In genomic region chr9:81592890-81593271, GRCh38 we compare ENCODE assay signal across 1 cellular context.
TF ChIP-seq lines count a peak whose summit lies in the region.

No MANE protein-coding gene starts in this region.

TF ChIP-seq in WTC11, 78 proteins besides CTCF, POLR2A, EP300 and RAD21:
- TF ChIP-seq, protein P1, sequence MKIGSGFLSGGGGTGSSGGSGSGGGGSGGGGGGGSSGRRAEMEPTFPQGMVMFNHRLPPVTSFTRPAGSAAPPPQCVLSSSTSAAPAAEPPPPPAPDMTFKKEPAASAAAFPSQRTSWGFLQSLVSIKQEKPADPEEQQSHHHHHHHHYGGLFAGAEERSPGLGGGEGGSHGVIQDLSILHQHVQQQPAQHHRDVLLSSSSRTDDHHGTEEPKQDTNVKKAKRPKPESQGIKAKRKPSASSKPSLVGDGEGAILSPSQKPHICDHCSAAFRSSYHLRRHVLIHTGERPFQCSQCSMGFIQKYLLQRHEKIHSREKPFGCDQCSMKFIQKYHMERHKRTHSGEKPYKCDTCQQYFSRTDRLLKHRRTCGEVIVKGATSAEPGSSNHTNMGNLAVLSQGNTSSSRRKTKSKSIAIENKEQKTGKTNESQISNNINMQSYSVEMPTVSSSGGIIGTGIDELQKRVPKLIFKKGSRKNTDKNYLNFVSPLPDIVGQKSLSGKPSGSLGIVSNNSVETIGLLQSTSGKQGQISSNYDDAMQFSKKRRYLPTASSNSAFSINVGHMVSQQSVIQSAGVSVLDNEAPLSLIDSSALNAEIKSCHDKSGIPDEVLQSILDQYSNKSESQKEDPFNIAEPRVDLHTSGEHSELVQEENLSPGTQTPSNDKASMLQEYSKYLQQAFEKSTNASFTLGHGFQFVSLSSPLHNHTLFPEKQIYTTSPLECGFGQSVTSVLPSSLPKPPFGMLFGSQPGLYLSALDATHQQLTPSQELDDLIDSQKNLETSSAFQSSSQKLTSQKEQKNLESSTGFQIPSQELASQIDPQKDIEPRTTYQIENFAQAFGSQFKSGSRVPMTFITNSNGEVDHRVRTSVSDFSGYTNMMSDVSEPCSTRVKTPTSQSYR (CRISPR knock-in tag; IDR thresholded peaks at IDR 0.05) = no peak
- no peak for TF ChIP-seq OVOL2 (CRISPR knock-in tag; IDR thresholded peaks at IDR 0.05; ENCODE audit: borderline replicate concordance)
- TF ChIP-seq, protein P2, sequence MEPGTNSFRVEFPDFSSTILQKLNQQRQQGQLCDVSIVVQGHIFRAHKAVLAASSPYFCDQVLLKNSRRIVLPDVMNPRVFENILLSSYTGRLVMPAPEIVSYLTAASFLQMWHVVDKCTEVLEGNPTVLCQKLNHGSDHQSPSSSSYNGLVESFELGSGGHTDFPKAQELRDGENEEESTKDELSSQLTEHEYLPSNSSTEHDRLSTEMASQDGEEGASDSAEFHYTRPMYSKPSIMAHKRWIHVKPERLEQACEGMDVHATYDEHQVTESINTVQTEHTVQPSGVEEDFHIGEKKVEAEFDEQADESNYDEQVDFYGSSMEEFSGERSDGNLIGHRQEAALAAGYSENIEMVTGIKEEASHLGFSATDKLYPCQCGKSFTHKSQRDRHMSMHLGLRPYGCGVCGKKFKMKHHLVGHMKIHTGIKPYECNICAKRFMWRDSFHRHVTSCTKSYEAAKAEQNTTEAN (CRISPR knock-in tag; IDR thresholded peaks at IDR 0.05) = no peak
- TF ChIP-seq ZNF532 (CRISPR knock-in tag; IDR thresholded peaks at IDR 0.05; ENCODE audit: borderline replicate concordance) = no peak
- TF ChIP-seq, protein P3, sequence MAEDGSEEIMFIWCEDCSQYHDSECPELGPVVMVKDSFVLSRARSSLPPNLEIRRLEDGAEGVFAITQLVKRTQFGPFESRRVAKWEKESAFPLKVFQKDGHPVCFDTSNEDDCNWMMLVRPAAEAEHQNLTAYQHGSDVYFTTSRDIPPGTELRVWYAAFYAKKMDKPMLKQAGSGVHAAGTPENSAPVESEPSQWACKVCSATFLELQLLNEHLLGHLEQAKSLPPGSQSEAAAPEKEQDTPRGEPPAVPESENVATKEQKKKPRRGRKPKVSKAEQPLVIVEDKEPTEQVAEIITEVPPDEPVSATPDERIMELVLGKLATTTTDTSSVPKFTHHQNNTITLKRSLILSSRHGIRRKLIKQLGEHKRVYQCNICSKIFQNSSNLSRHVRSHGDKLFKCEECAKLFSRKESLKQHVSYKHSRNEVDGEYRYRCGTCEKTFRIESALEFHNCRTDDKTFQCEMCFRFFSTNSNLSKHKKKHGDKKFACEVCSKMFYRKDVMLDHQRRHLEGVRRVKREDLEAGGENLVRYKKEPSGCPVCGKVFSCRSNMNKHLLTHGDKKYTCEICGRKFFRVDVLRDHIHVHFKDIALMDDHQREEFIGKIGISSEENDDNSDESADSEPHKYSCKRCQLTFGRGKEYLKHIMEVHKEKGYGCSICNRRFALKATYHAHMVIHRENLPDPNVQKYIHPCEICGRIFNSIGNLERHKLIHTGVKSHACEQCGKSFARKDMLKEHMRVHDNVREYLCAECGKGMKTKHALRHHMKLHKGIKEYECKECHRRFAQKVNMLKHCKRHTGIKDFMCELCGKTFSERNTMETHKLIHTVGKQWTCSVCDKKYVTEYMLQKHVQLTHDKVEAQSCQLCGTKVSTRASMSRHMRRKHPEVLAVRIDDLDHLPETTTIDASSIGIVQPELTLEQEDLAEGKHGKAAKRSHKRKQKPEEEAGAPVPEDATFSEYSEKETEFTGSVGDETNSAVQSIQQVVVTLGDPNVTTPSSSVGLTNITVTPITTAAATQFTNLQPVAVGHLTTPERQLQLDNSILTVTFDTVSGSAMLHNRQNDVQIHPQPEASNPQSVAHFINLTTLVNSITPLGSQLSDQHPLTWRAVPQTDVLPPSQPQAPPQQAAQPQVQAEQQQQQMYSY (CRISPR knock-in tag; IDR thresholded peaks at IDR 0.05) = no peak
- no peak for TF ChIP-seq CDX4 (CRISPR knock-in tag; IDR thresholded peaks at IDR 0.05; ENCODE audit: borderline replicate concordance)
- no peak for TF ChIP-seq ETV6 (CRISPR knock-in tag; IDR thresholded peaks at IDR 0.05)
- TF ChIP-seq NFATC4 (CRISPR knock-in tag; IDR thresholded peaks at IDR 0.05) = no peak
- TF ChIP-seq TEAD4 (CRISPR knock-in tag; IDR thresholded peaks at IDR 0.05) = no peak
- no peak for TF ChIP-seq GTF2I (CRISPR knock-in tag; conservative IDR thresholded peaks at IDR 0.05)
- TF ChIP-seq ZNF423 (CRISPR knock-in tag; IDR thresholded peaks at IDR 0.05) = no peak
- TF ChIP-seq ZBTB21 (CRISPR knock-in tag; IDR thresholded peaks at IDR 0.05; ENCODE audit: borderline replicate concordance) = no peak
- no peak for TF ChIP-seq IRF2 (CRISPR knock-in tag; IDR thresholded peaks at IDR 0.05; ENCODE audit: borderline replicate concordance, low read depth)
- TF ChIP-seq RORB (CRISPR knock-in tag; IDR thresholded peaks at IDR 0.05) = no peak
- TF ChIP-seq, protein P4, sequence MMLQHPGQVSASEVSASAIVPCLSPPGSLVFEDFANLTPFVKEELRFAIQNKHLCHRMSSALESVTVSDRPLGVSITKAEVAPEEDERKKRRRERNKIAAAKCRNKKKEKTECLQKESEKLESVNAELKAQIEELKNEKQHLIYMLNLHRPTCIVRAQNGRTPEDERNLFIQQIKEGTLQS (CRISPR knock-in tag; conservative IDR thresholded peaks at IDR 0.05) = no peak
- TF ChIP-seq IRF1 (CRISPR knock-in tag; IDR thresholded peaks at IDR 0.05) = no peak
- TF ChIP-seq SMAD3 (CRISPR knock-in tag; IDR thresholded peaks at IDR 0.05; ENCODE audit: borderline replicate concordance) = no peak
- TF ChIP-seq, protein P5, sequence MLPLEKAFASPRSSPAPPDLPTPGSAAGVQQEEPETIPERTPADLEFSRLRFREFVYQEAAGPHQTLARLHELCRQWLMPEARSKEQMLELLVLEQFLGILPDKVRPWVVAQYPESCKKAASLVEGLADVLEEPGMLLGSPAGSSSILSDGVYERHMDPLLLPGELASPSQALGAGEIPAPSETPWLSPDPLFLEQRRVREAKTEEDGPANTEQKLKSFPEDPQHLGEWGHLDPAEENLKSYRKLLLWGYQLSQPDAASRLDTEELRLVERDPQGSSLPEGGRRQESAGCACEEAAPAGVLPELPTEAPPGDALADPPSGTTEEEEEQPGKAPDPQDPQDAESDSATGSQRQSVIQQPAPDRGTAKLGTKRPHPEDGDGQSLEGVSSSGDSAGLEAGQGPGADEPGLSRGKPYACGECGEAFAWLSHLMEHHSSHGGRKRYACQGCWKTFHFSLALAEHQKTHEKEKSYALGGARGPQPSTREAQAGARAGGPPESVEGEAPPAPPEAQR (CRISPR knock-in tag; IDR thresholded peaks at IDR 0.05) = no peak
- no peak for TF ChIP-seq TP53 (CRISPR knock-in tag; IDR thresholded peaks at IDR 0.05)
- TF ChIP-seq JAZF1 (CRISPR knock-in tag; IDR thresholded peaks at IDR 0.05) = no peak
